16 cellular contexts compared by ENCODE assay signal in the genomic region with DNA sequence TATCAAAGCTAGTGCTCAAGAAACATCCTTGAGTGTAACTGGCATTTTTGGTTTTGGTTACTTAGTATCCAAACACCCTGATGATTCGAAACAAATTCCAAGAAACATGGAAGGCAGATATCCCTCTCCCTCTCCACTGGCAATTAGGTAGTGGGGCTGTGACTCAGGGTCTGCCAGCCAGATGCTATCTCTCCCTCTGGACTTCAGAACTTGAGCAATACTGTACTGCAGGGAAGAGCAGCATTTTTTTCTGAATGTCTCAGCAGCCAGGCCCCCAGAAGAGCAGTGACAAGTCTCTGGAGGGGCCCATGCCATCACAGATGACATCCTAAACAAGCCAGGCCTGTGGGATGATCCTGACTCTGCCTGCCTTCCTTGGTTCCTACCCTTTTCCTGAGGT. TPM values are rescaled to one million over a fixed set of nuclear protein-coding genes. Genes with fewer than 3 reads are reported as not detected.
DNase-seq lines count a peak whose midpoint lies in the region; ATAC-seq and TF ChIP-seq lines count a peak whose summit lies in the region.
"Had no signal": no experiment of that assay in that cellular context is flagged by ENCODE, and none has a peak within 500 bp of the region (broad histone marks: within the 10 kb centered on the region; RNA-seq: fewer than 3 reads in every experiment).

No MANE protein-coding gene starts in this region.

- H3K9me1 ChIP-seq in IMR-90 (ENCODE audit: insufficient read depth, low read length) = no peaks in the 10 kb centered on the region

- H2BK120ac ChIP-seq in IMR-90 (ENCODE audit: low read depth, low read length) = no peak overlapping the region

- H3K4me1 ChIP-seq in IMR-90 (ENCODE audit: control insufficient read depth, insufficient read depth, low read length) = no peaks in the 10 kb centered on the region

- CTCF ChIA-PET in IMR-90 (lab: Yijun Ruan, JAX) = no interaction called here

- H3K18ac ChIP-seq in IMR-90 (ENCODE audit: low read depth, low read length) = no peak overlapping the region

- H2BK15ac ChIP-seq in IMR-90 (ENCODE audit: low read depth, low read length) = no peak overlapping the region

- WGBS in IMR-90 (ENCODE audit: extremely low coverage in 2 of 2, insufficient read length in 1 of 2), 2 experiments = no CpG with 5 or more reads among the region's 1 CpG

- ATAC-seq in IMR-90 (ENCODE audit: low read depth) (peak; percentile 44), GM18867 (IDR thresholded peaks at IDR 0.05; ENCODE audit: unreplicated experiment) (no peak)
- ATAC-seq: GM12878, Panc1 had no signal

- H4K8ac ChIP-seq in IMR-90 (ENCODE audit: low read depth in 2 of 2, low read length in 2 of 2) = no peak overlapping the region

- POLR2A ChIA-PET in IMR-90 (lab: Charles Lee; ENCODE audit: unreplicated experiment) = no interaction called here

- no peak overlapping the region for H2AFZ ChIP-seq in IMR-90 (replicated peaks; ENCODE audit: low read length, poor library complexity)

- no peaks in the 10 kb centered on the region for H3K79me1 ChIP-seq in IMR-90 (ENCODE audit: low read depth in 1 of 2, low read length in 2 of 2)

- DNase-seq in AG10803 (ENCODE audit: low read depth) (peak; percentile 68), IMR-90 (peak; percentile 22), amniotic epithelial cell (ENCODE audit: low read depth) (peak; percentile 62), kidney tubule cell (ENCODE audit: low spot score) (peak; percentile 29), iPS-NIHi7 (ENCODE audit: extremely low spot score) (no peak), T-helper 9 cell (no peak)
- DNase-seq in activated naive CD4-positive, alpha-beta T cell treated with Interleukin-2 at 50 U/mL for 16 hours = no peak
- DNase-seq: AML-193, COR-L47, KG1, NCI-H1092, NCI-H2081 treated with DMSO at 0.1 percent for 48 hours, NCI-H524 treated with DMSO at 0.1 percent for 48 hours had no signal

- H2AK5ac ChIP-seq in IMR-90 (ENCODE audit: low read depth, low read length) = no peak overlapping the region

- no peak overlapping the region for H4K5ac ChIP-seq in IMR-90 (ENCODE audit: low read depth, low read length)

- no peaks in the 10 kb centered on the region for H4K20me1 ChIP-seq in IMR-90 (ENCODE audit: insufficient read depth, low read length)

- in situ Hi-C loops in IMR-90 (cut with MboI; ENCODE audit: low sequenced_read_pairs) = no loop called here

- no peak for TF ChIP-seq POLR2A in IMR-90 (IDR thresholded peaks at IDR 0.05; ENCODE audit: low read depth, low read length)

- H2BK5ac ChIP-seq in IMR-90 (ENCODE audit: low read depth, low read length, poor library complexity, severe bottlenecking) = no peak overlapping the region

- no peak overlapping the region for H4K91ac ChIP-seq in IMR-90 (ENCODE audit: insufficient read depth, low read depth, low read length)

- H3K4me3 ChIP-seq in AG10803 (ENCODE audit: low read length) (no peak overlapping the region), IMR-90 (ENCODE audit: insufficient read depth, low read depth, low read length) (no peak overlapping the region)
- H3K4me3 ChIP-seq: GM12878 had no signal

- H3K27ac ChIP-seq in IMR-90 (ENCODE audit: insufficient read depth, low read length) = no peak overlapping the region

- TF ChIP-seq CTCF in AG10803 (conservative IDR thresholded peaks at IDR 0.05; ENCODE audit: low read length) (no peak), IMR-90 (conservative IDR thresholded peaks at IDR 0.05; ENCODE audit: low read depth, low read length) (no peak)

- H3K9me3 ChIP-seq in IMR-90 (ENCODE audit: control insufficient read depth, insufficient read depth, low read length) = no peaks in the 10 kb centered on the region

- H2BK20ac ChIP-seq in IMR-90 (ENCODE audit: low read depth, low read length) = no peak overlapping the region

- no peak overlapping the region for H3K23ac ChIP-seq in IMR-90 (ENCODE audit: low read depth, low read length)

- H3K56ac ChIP-seq in IMR-90 (ENCODE audit: extremely low read depth, insufficient read depth, low read length) = no peak overlapping the region

- H3K4me2 ChIP-seq in IMR-90 (ENCODE audit: low read depth, low read length) = no peak overlapping the region

- intact Hi-C loops in IMR-90 (cut with micrococcal nuclease) = no loop called here

- no TSS peak for BruUV-seq in IMR-90 (replicated peaks; lab: Mats Ljungman, UMichigan)

- no peak overlapping the region for H3K14ac ChIP-seq in IMR-90 (replicated peaks; ENCODE audit: low read depth, low read length)

- no peak for TF ChIP-seq RAD21 in IMR-90 (IDR thresholded peaks at IDR 0.05; ENCODE audit: low read length)

- no peak overlapping the region for H2AK9ac ChIP-seq in IMR-90 (replicated peaks; ENCODE audit: low read depth, low read length, poor library complexity)

- no peaks in the 10 kb centered on the region for H3K36me3 ChIP-seq in IMR-90 (ENCODE audit: control insufficient read depth, insufficient read depth, low read length)

- dilution Hi-C loops in IMR-90 (cut with HindIII; ENCODE audit: low sequenced_read_pairs, unreplicated experiment) = no loop called here

- H3K9ac ChIP-seq in IMR-90 (ENCODE audit: low read depth, low read length) = no peak overlapping the region

- peaks cover 7% of the 10 kb centered on the region for H3K27me3 ChIP-seq in IMR-90 (ENCODE audit: control insufficient read depth, insufficient read depth, low read length)

- no peak overlapping the region for H3K4ac ChIP-seq in IMR-90 (ENCODE audit: low read depth, low read length)

TF ChIP-seq in IMR-90, 13 proteins besides CTCF, POLR2A, EP300 and RAD21:
- TF ChIP-seq CEBPB (IDR thresholded peaks at IDR 0.05; ENCODE audit: low read depth, low read length) (peak; percentile 51), NFE2L2 (IDR thresholded peaks at IDR 0.05; ENCODE audit: low read depth, low read length) (no peak)

RNA-seq across cellular contexts. Expression of a gene that starts 37.3 kb away (rescaled TPM):
- 0.28 and 0.54 TPM in 2 replicates for total RNA-seq in IMR-90 (2012; rRNA removed)
- polyA plus RNA-seq in IMR-90 (2012; rRNA removed) = 1.6 and 2.1 TPM in 2 replicates
- polyA plus RNA-seq in IMR-90 (2012; cell fraction: cytosol; rRNA removed) = 1.1 and 1.4 TPM in 2 replicates
- 2.8 and 3.2 TPM in 2 replicates for polyA plus RNA-seq in IMR-90 (2012; cell fraction: nucleus; rRNA removed; ENCODE audit: low replicate concordance)

RNA-seq across cellular contexts. Expression of a gene that starts 39.2 kb away (rescaled TPM):
- 15.2 and 25.3 TPM in 2 replicates for total RNA-seq in IMR-90 (2012; rRNA removed)
- polyA plus RNA-seq in IMR-90 (2012; rRNA removed) = 11.7 and 13.8 TPM in 2 replicates
- 2.4 and 5.4 TPM in 2 replicates for polyA plus RNA-seq in IMR-90 (2012; cell fraction: cytosol; rRNA removed)
- 1.9 and 10.7 TPM in 2 replicates for polyA plus RNA-seq in IMR-90 (2012; cell fraction: nucleus; rRNA removed; ENCODE audit: low replicate concordance)

Comparison
In these comparisons a context has a peak if more than half of its experiments do, and no peak if none do; other contexts are left out.
1. DNase-seq: peak in AG10803 (single experiment), IMR-90 (single experiment), amniotic epithelial cell (single experiment) and kidney tubule cell (single experiment); none in iPS-NIHi7 (single experiment), activated naive CD4-positive, alpha-beta T cell treated with Interleukin-2 at 50 U/mL for 16 hours (single experiment) and T-helper 9 cell (single experiment).